ENCODE assay signal across 31 cellular contexts in the genomic region with DNA sequence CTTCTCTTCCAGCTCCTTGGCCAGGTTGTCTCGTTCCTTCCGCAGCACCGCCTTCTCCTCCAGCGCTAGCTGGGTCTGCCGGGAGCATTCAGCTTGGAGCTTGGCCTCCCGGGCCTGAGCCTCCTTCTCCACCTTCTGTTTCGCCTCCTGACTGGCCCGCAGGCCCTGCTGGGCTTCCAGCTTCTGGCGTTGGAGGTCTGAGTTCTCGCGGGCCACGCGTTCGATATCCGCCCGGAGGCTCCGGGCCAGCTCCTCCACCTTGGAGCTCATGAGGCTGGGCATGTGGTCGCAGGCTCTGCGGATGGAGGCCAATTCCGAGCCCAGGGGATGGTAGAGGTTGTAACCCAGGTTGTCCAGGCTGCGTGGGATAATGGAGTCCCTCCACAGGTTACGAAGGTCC. TPM values are rescaled to one million over a fixed set of nuclear protein-coding genes. Genes with fewer than 3 reads are reported as not detected.
DNase-seq lines count a peak whose midpoint lies in the region; ATAC-seq, FAIRE-seq and TF ChIP-seq lines count a peak whose summit lies in the region.
"Had no signal": no experiment of that assay in that cellular context is flagged by ENCODE, and none has a peak within 500 bp of the region (broad histone marks: within the 10 kb centered on the region; RNA-seq: fewer than 3 reads in every experiment).

No MANE protein-coding gene starts in this region.

- no peak overlapping the region for H2AFZ ChIP-seq in H1 (ENCODE audit: low read length)
- no peak overlapping the region for H2AFZ ChIP-seq in neural progenitor cell (replicated peaks)
- H2AFZ ChIP-seq in osteoblast (ENCODE audit: low read length) = no peak overlapping the region
- no peak overlapping the region for H2AFZ ChIP-seq in OCI-LY7 (ENCODE audit: low read length)
- no peak overlapping the region for H2AFZ ChIP-seq in PC-3 (ENCODE audit: low read length)

- POLR2A ChIA-PET in H1 (lab: Charles Lee; ENCODE audit: partially characterized antibody) (interaction anchor here (0.8 to 1.4 kb wide), 3 partner anchors 21 to 26 kb away, joined by 3 to 5 read pairs (median 3); no protein-coding TSS in a partner anchor), OCI-LY7 (lab: Charles Lee) (interaction anchor here (0.6 kb wide), 1 partner anchor 153 kb away, joined by 3 read pairs; no protein-coding TSS in a partner anchor), PC-3 (lab: Charles Lee; ENCODE audit: unreplicated experiment) (no interaction called here)

- no peak overlapping the region for H2BK5ac ChIP-seq in H1 (ENCODE audit: low read depth, low read length)

- H3K4me3 ChIP-seq in H1 (ENCODE audit: extremely low read depth in 1 of 4, insufficient read depth in 2 of 4, low read depth in 3 of 4, low read length in 4 of 4) (no peak overlapping the region), neural progenitor cell (no peak overlapping the region), osteoblast (ENCODE audit: insufficient read depth, low read length) (no peak overlapping the region), OCI-LY7 (ENCODE audit: low read depth, low read length, poor library complexity, severe bottlenecking) (no peak overlapping the region), PC-3 (ENCODE audit: low read length) (no peak overlapping the region)
- H3K4me3 ChIP-seq: BLaER1, GM12878 had no signal

- H4K5ac ChIP-seq in H1 (ENCODE audit: insufficient read length, low read depth, low read length) = no peak overlapping the region

- H3K9ac ChIP-seq in H1 (replicated peaks in 1 of 4; ENCODE audit: extremely low read depth in 1 of 4, low read depth in 3 of 4, low read length in 3 of 4) (no peak overlapping the region), neural progenitor cell (no peak overlapping the region), PC-3 (ENCODE audit: low read length) (no peak overlapping the region)
- H3K9ac ChIP-seq: BLaER1 had no signal

- no peak overlapping the region for H3K18ac ChIP-seq in H1 (ENCODE audit: extremely low read depth, low read length)

- no peaks in the 10 kb centered on the region for H3K9me2 ChIP-seq in OCI-LY7 (ENCODE audit: insufficient read depth, low read length)
- no peaks in the 10 kb centered on the region for H3K9me2 ChIP-seq in PC-3 (replicated peaks; ENCODE audit: low read length)

- TF ChIP-seq EP300 in H1 (IDR thresholded peaks at IDR 0.05; ENCODE audit: borderline replicate concordance in 1 of 2, low read depth in 2 of 2, low read length in 2 of 2) = no peak

- no peak overlapping the region for H3K4ac ChIP-seq in H1 (replicated peaks; ENCODE audit: insufficient read length, low read depth, low read length)

- peaks cover 2% of the 10 kb centered on the region for H3K9me3 Mint-ChIP-seq in neural progenitor cell
- H3K9me3 Mint-ChIP-seq: CD14-positive monocyte; CD4-positive, alpha-beta memory T cell; CD4-positive, CD25-positive, alpha-beta regulatory T cell; CD8-positive, alpha-beta memory T cell had no signal

- no peak for ATAC-seq in PC-3
- ATAC-seq: GM12878 had no signal

- no peaks in the 10 kb centered on the region for H3F3A ChIP-seq in neural progenitor cell (ENCODE audit: low read depth)
- no peaks in the 10 kb centered on the region for H3F3A ChIP-seq in PC-3 (ENCODE audit: low read length, unreplicated experiment)

- H2BK20ac ChIP-seq in H1 (ENCODE audit: low read length) = no peak overlapping the region

- TF ChIP-seq RAD21 in H1 (IDR thresholded peaks at IDR 0.05 in 1 of 2, conservative IDR thresholded peaks at IDR 0.05 in 1 of 2; ENCODE audit: low read depth in 2 of 2, low read length in 2 of 2) = no peak

- 94% methylated on average over 17 of the region's 22 CpGs; no CpG with 5 or more reads in 1 of the 2 experiments for WGBS in H1 (ENCODE audit: extremely low coverage in 1 of 2, insufficient coverage in 1 of 2, insufficient read length in 1 of 2, insufficient replicate concordance in 2 of 2, low coverage in 1 of 2, low lambda C conversion rate in 2 of 2, missing lambda C conversion rate in 1 of 2), 2 experiments

- H2BK12ac ChIP-seq in H1 (ENCODE audit: low read depth, low read length) = peak overlapping the region; percentile 50; the same call in 1 of the 2 replicates

- H4K20me1 ChIP-seq in H1 (replicated peaks in 1 of 2; ENCODE audit: control insufficient read depth in 1 of 2, insufficient read depth in 2 of 2, low read length in 2 of 2) (no peaks in the 10 kb centered on the region), neural progenitor cell (ENCODE audit: low read depth) (no peaks in the 10 kb centered on the region), osteoblast (ENCODE audit: insufficient read depth, low read length) (no peaks in the 10 kb centered on the region), OCI-LY7 (ENCODE audit: insufficient read depth, low read length) (no peaks in the 10 kb centered on the region), PC-3 (ENCODE audit: low read length) (no peaks in the 10 kb centered on the region)
- H4K20me1 ChIP-seq: BLaER1 had no signal

- peak; percentile 11 for DNase-seq in GM12892 (ENCODE audit: insufficient read length)
- no peak for DNase-seq in H1 (ENCODE audit: low read depth in 1 of 2, low spot score in 2 of 2)
- no peak for DNase-seq in neural progenitor cell (ENCODE audit: low spot score)
- peak; percentile 13 for DNase-seq in osteoblast (ENCODE audit: insufficient read length, low spot score, missing footprints)
- no peak for DNase-seq in OCI-LY7 (ENCODE audit: low spot score)
- no peak for DNase-seq in PC-3
- DNase-seq in NCI-H2107 (lab: John Stamatoyannopoulos, UW) = no peak
- DNase-seq: 8988T; ACHN; BE2C; C1 segment of cervical spinal cord; CD4-positive, alpha-beta memory T cell; CD4-positive, CD25-positive, alpha-beta regulatory T cell; CD8-positive, alpha-beta memory T cell; COR-L47; DMS 273 treated with DMSO at 0.1 percent for 48 hours; DMS153; DMS53; DMS79; DND-41; EL; GDM1 had no signal

- no peak overlapping the region for H3K56ac ChIP-seq in H1 (replicated peaks; ENCODE audit: insufficient read length, low read depth, low read length)

- FAIRE-seq in GM12892 (lab: Jason Lieb, UNC) (no peak), H1 (lab: Jason Lieb, UNC) (no peak)
- FAIRE-seq: A204.1, GM12878, GM19239 had no signal

- no peaks in the 10 kb centered on the region for H3K36me3 ChIP-seq in H1 (ENCODE audit: control insufficient read depth in 2 of 4, insufficient read depth in 4 of 4, low read length in 3 of 4)
- no peaks in the 10 kb centered on the region for H3K36me3 ChIP-seq in neural progenitor cell
- no peaks in the 10 kb centered on the region for H3K36me3 ChIP-seq in osteoblast (ENCODE audit: insufficient read depth, low read length)
- no peaks in the 10 kb centered on the region for H3K36me3 ChIP-seq in OCI-LY7 (ENCODE audit: insufficient read depth, low read length)
- no peaks in the 10 kb centered on the region for H3K36me3 ChIP-seq in PC-3 (ENCODE audit: low read depth, low read length)
- H3K36me3 ChIP-seq: BE2C, BLaER1 had no signal

- H3K14ac ChIP-seq in H1 (ENCODE audit: insufficient read length) = no peak overlapping the region

- no peak overlapping the region for H3K4me2 ChIP-seq in H1 (ENCODE audit: insufficient read depth in 1 of 2, low read depth in 2 of 2, low read length in 2 of 2)
- H3K4me2 ChIP-seq in neural progenitor cell = no peak overlapping the region
- no peak overlapping the region for H3K4me2 ChIP-seq in osteoblast (ENCODE audit: insufficient read depth, low read length)
- no peak overlapping the region for H3K4me2 ChIP-seq in OCI-LY7 (ENCODE audit: low read length)
- no peak overlapping the region for H3K4me2 ChIP-seq in PC-3 (ENCODE audit: low read length)
- H3K4me2 ChIP-seq: BLaER1 had no signal

- H4K8ac ChIP-seq in H1 (ENCODE audit: extremely low read depth, insufficient read depth, low read length) = no peak overlapping the region

- H3K9me3 ChIP-seq in H1 (ENCODE audit: insufficient read depth in 2 of 2, low read depth in 1 of 2, low read length in 1 of 2) = no peaks in the 10 kb centered on the region
- H3K9me3 ChIP-seq in neural progenitor cell (ENCODE audit: low read depth) = no peaks in the 10 kb centered on the region
- no peaks in the 10 kb centered on the region for H3K9me3 ChIP-seq in osteoblast (ENCODE audit: low read depth, low read length)
- no peaks in the 10 kb centered on the region for H3K9me3 ChIP-seq in OCI-LY7 (ENCODE audit: low read length)
- H3K9me3 ChIP-seq in PC-3 (ENCODE audit: low read length) = no peaks in the 10 kb centered on the region
- H3K9me3 ChIP-seq: BE2C, BLaER1 had no signal

- H3K27ac ChIP-seq in H1 (ENCODE audit: low read depth, low read length) (no peak overlapping the region), neural progenitor cell (no peak overlapping the region), osteoblast (ENCODE audit: low read depth, low read length) (no peak overlapping the region), OCI-LY7 (ENCODE audit: low read depth, low read length, poor library complexity, severe bottlenecking) (no peak overlapping the region), PC-3 (ENCODE audit: low read length) (no peak overlapping the region)
- H3K27ac ChIP-seq: BLaER1 had no signal

- H3K4me1 ChIP-seq in H1 (replicated peaks in 1 of 4; ENCODE audit: control insufficient read depth in 3 of 4, insufficient read depth in 4 of 4, low read length in 3 of 4) (no peaks in the 10 kb centered on the region), neural progenitor cell (no peaks in the 10 kb centered on the region), osteoblast (ENCODE audit: insufficient read depth, low read length) (no peaks in the 10 kb centered on the region), OCI-LY7 (ENCODE audit: insufficient read depth, low read length, poor library complexity, severe bottlenecking) (peaks cover 21% of the 10 kb centered on the region), PC-3 (ENCODE audit: insufficient read depth, low read length) (no peaks in the 10 kb centered on the region)
- H3K4me1 ChIP-seq: BE2C had no signal

- no peaks in the 10 kb centered on the region for H3K4me1 Mint-ChIP-seq in neural progenitor cell
- H3K4me1 Mint-ChIP-seq: CD4-positive, alpha-beta memory T cell had no signal

- no peaks in the 10 kb centered on the region for H3K27me3 ChIP-seq in H1 (replicated peaks in 1 of 4; ENCODE audit: control insufficient read depth in 3 of 4, extremely low read depth in 1 of 4, insufficient read depth in 3 of 4, low read length in 3 of 4)
- no peaks in the 10 kb centered on the region for H3K27me3 ChIP-seq in neural progenitor cell
- H3K27me3 ChIP-seq in osteoblast (ENCODE audit: insufficient read depth, low read length) = no peaks in the 10 kb centered on the region
- no peaks in the 10 kb centered on the region for H3K27me3 ChIP-seq in PC-3 (ENCODE audit: low read length)
- H3K27me3 ChIP-seq: BE2C, BLaER1 had no signal

- CTCF ChIA-PET in H1 (lab: Charles Lee; ENCODE audit: partially characterized antibody) = interaction anchor here (0.9 to 6.2 kb wide), 8 partner anchors 9 to 29 kb away, joined by 3 to 41 read pairs (median 8); partner anchors contain the start of genes CCDC194 and PLVAP
- CTCF ChIA-PET in OCI-LY7 (lab: Charles Lee; ENCODE audit: unreplicated experiment) = no interaction called here
- CTCF ChIA-PET in PC-3 (lab: Charles Lee) = no interaction called here

- H3K23me2 ChIP-seq in H1 (ENCODE audit: low read depth, low read length) = peaks cover 2% of the 10 kb centered on the region; the same call in 1 of the 2 replicates

- H2AK5ac ChIP-seq in H1 (ENCODE audit: low read depth, low read length) = no peak overlapping the region

- 0 out of 2 replicates have a peak overlapping the region, but pooled peaks have one; percentile 31 for H2BK15ac ChIP-seq in H1 (ENCODE audit: low read length)

- intact Hi-C loops in OCI-LY7 (cut with micrococcal nuclease; ENCODE audit: unreplicated experiment) (no loop called here), PC-3 (cut with micrococcal nuclease) (no loop called here)

- H3K27me3 Mint-ChIP-seq in neural progenitor cell (ENCODE audit: insufficient read depth, low read depth) = peaks cover 12% of the 10 kb centered on the region

- H3K4me3 Mint-ChIP-seq in neural progenitor cell = no peak overlapping the region
- H3K4me3 Mint-ChIP-seq: CD4-positive, alpha-beta memory T cell; CD4-positive, CD25-positive, alpha-beta regulatory T cell; CD8-positive, alpha-beta memory T cell had no signal

- no TSS peak for BruUV-seq in OCI-LY7 (replicated peaks; lab: Mats Ljungman, UMichigan)
- BruUV-seq in PC-3 (replicated peaks; lab: Mats Ljungman, UMichigan) = no TSS peak

- H4K91ac ChIP-seq in H1 (replicated peaks; ENCODE audit: insufficient read length, low read length) = no peak overlapping the region

- H3K79me2 ChIP-seq in H1 (ENCODE audit: control insufficient read depth in 1 of 2, insufficient read depth in 2 of 2, low read length in 2 of 2) = no peaks in the 10 kb centered on the region
- H3K79me2 ChIP-seq in neural progenitor cell (ENCODE audit: low read depth) = no peaks in the 10 kb centered on the region
- H3K79me2 ChIP-seq in osteoblast (ENCODE audit: insufficient read depth, low read length) = no peaks in the 10 kb centered on the region
- H3K79me2 ChIP-seq in OCI-LY7 (ENCODE audit: insufficient read depth, low read depth, low read length) = no peaks in the 10 kb centered on the region
- H3K79me2 ChIP-seq in PC-3 (ENCODE audit: low read length) = no peaks in the 10 kb centered on the region

- H3K79me1 ChIP-seq in H1 (ENCODE audit: low read depth, low read length) = no peaks in the 10 kb centered on the region

- no peak overlapping the region for H3K23ac ChIP-seq in H1 (ENCODE audit: insufficient read length)

- TF ChIP-seq POLR2A in GM12892 (IDR thresholded peaks at IDR 0.05; ENCODE audit: low read depth, low read length) (no peak), H1 (IDR thresholded peaks at IDR 0.05; ENCODE audit: control extremely low read depth in 1 of 2, low read depth in 2 of 2, low read length in 2 of 2) (no peak)

- peak overlapping the region; percentile 27 for H3K27ac Mint-ChIP-seq in neural progenitor cell
- H3K27ac Mint-ChIP-seq: CD14-positive monocyte; CD4-positive, CD25-positive, alpha-beta regulatory T cell; CD8-positive, alpha-beta memory T cell had no signal

- TF ChIP-seq CTCF in H1 (IDR thresholded peaks at IDR 0.05; ENCODE audit: control extremely low read depth in 1 of 3, insufficient read depth in 1 of 3, low read depth in 1 of 3, low read length in 3 of 3) (no peak), neural progenitor cell (IDR thresholded peaks at IDR 0.05) (no peak), osteoblast (IDR thresholded peaks at IDR 0.05; ENCODE audit: extremely low read depth, low read depth, low read length) (no peak), OCI-LY7 (conservative IDR thresholded peaks at IDR 0.05; ENCODE audit: low read length) (no peak), PC-3 (conservative IDR thresholded peaks at IDR 0.05; ENCODE audit: low read depth, low read length) (no peak)

- H3K36me3 Mint-ChIP-seq in neural progenitor cell = no peaks in the 10 kb centered on the region
- H3K36me3 Mint-ChIP-seq: CD14-positive monocyte; CD4-positive, alpha-beta memory T cell; CD4-positive, CD25-positive, alpha-beta regulatory T cell; CD8-positive, alpha-beta memory T cell had no signal

- H2BK120ac ChIP-seq in H1 (replicated peaks; ENCODE audit: low read depth, low read length) = no peak overlapping the region

RNA-seq across cellular contexts. Expression of gene PLVAP, which starts 11.8 kb away (rescaled TPM):
- 0.15 TPM for polyA plus RNA-seq in GM12892 (2012; ENCODE audit: missing spikeins)
- total RNA-seq in H1 (2021; fragmentation: NEBNext Ultra II Directional; extraction: Animal tissue kit (Norgen Biotek cat#: 25700)) = 0.27 TPM in 1 of 2 replicates, not detected in the other
- 0.32 and 0.35 TPM in 2 replicates for polyA plus RNA-seq in H1 (2011; rRNA removed)
- polyA plus RNA-seq in H1 (2011; cell fraction: cytosol; rRNA removed) = 0.10 TPM
- 0.53 TPM for polyA plus RNA-seq in H1 (2011; cell fraction: nucleus; rRNA removed)
- 0.12 to 1.2 TPM (median 0.67 TPM) in 4 replicates for polyA plus RNA-seq in H1 (2012, experiment 1 of 2)
- 0.41 TPM for polyA plus RNA-seq in H1 (2012, experiment 2 of 2)
- 0.08 TPM for polyA plus RNA-seq in H1 (2013, experiment 1 of 2)
- polyA plus RNA-seq in H1 (2013, experiment 2 of 2) = 0.06 TPM
- polyA minus RNA-seq in H1 (2011; rRNA and poly(A)+ RNA removed) = not detected in 2 replicates
- not detected for polyA minus RNA-seq in H1 (2011; cell fraction: cytosol; rRNA and poly(A)+ RNA removed)
- not detected for polyA minus RNA-seq in H1 (2011; cell fraction: nucleus; rRNA and poly(A)+ RNA removed)
- 0.11 and 0.37 TPM in 2 replicates for total RNA-seq in neural progenitor cell (ENCODE audit: low replicate concordance)
- total RNA-seq in osteoblast = not detected in 2 replicates
- total RNA-seq in OCI-LY7 (2014; rRNA removed; shearing (Covaris generic)) = 0.16 and 0.28 TPM in 2 replicates
- 0.31 and 1.5 TPM in 2 replicates for total RNA-seq in OCI-LY7 (2022)
- total RNA-seq in PC-3 (2014; rRNA removed) = not detected in 2 replicates
- total RNA-seq: CD4-positive, CD25-positive, alpha-beta regulatory T cell; CD8-positive, alpha-beta memory T cell; Daoy; G401 had no signal
- polyA plus RNA-seq: AG04450; CD4-positive, alpha-beta memory T cell; CD4-positive, CD25-positive, alpha-beta regulatory T cell; CD8-positive, alpha-beta memory T cell had no signal

RNA-seq across cellular contexts. Expression of gene GTPBP3, which starts 28.0 kb away (rescaled TPM):
- polyA plus RNA-seq in GM12892 (2012; ENCODE audit: missing spikeins) = 14.7 TPM
- total RNA-seq in H1 (2021; fragmentation: NEBNext Ultra II Directional; extraction: Animal tissue kit (Norgen Biotek cat#: 25700)) = 52.7 and 56.0 TPM in 2 replicates
- polyA plus RNA-seq in H1 (2011; rRNA removed) = 30.4 and 50.7 TPM in 2 replicates
- polyA plus RNA-seq in H1 (2011; cell fraction: cytosol; rRNA removed) = 37.3 TPM
- polyA plus RNA-seq in H1 (2011; cell fraction: nucleus; rRNA removed) = 94.2 TPM
- 41.3 to 58.3 TPM (median 52.0 TPM) in 4 replicates for polyA plus RNA-seq in H1 (2012, experiment 1 of 2)
- polyA plus RNA-seq in H1 (2012, experiment 2 of 2) = 35.5 TPM
- polyA plus RNA-seq in H1 (2013, experiment 1 of 2) = 25.7 TPM
- polyA plus RNA-seq in H1 (2013, experiment 2 of 2) = 24.6 TPM
- polyA minus RNA-seq in H1 (2011; rRNA and poly(A)+ RNA removed) = 11.5 and 15.3 TPM in 2 replicates
- polyA minus RNA-seq in H1 (2011; cell fraction: cytosol; rRNA and poly(A)+ RNA removed) = 29.7 TPM
- 59.7 TPM for polyA minus RNA-seq in H1 (2011; cell fraction: nucleus; rRNA and poly(A)+ RNA removed)
- total RNA-seq in neural progenitor cell (ENCODE audit: low replicate concordance) (13.2 and 47.6 TPM in 2 replicates), osteoblast (10.9 and 14.7 TPM in 2 replicates), OCI-LY7 (2022) (104 and 113 TPM in 2 replicates), PC-3 (2014; rRNA removed) (86.0 and 109 TPM in 2 replicates)
- total RNA-seq in OCI-LY7 (2014; rRNA removed; shearing (Covaris generic)) = 83.2 and 103 TPM in 2 replicates

RNA-seq across cellular contexts. Expression of gene CCDC194, which starts 28.6 kb away (rescaled TPM):
- polyA plus RNA-seq in GM12892 (2012; ENCODE audit: missing spikeins) = 1.6 TPM
- total RNA-seq in H1 (2021; fragmentation: NEBNext Ultra II Directional; extraction: Animal tissue kit (Norgen Biotek cat#: 25700)) = not detected in 2 replicates
- 0.33 and 0.74 TPM in 2 replicates for polyA plus RNA-seq in H1 (2011; rRNA removed)
- polyA plus RNA-seq in H1 (2011; cell fraction: cytosol; rRNA removed) = 0.54 TPM
- polyA plus RNA-seq in H1 (2011; cell fraction: nucleus; rRNA removed) = 1.4 TPM
- 0.20 to 0.72 TPM (median 0.42 TPM) in 3 of 4 replicates, not detected in the other for polyA plus RNA-seq in H1 (2012, experiment 1 of 2)
- not detected for polyA plus RNA-seq in H1 (2012, experiment 2 of 2)
- polyA plus RNA-seq in H1 (2013, experiment 1 of 2) = 0.18 TPM
- polyA plus RNA-seq in H1 (2013, experiment 2 of 2) = 0.17 TPM
- 0.22 and 0.54 TPM in 2 replicates for polyA minus RNA-seq in H1 (2011; rRNA and poly(A)+ RNA removed)
- polyA minus RNA-seq in H1 (2011; cell fraction: cytosol; rRNA and poly(A)+ RNA removed) = not detected
- polyA minus RNA-seq in H1 (2011; cell fraction: nucleus; rRNA and poly(A)+ RNA removed) = 1.4 TPM
- total RNA-seq in neural progenitor cell (ENCODE audit: low replicate concordance) (0.56 and 1.1 TPM in 2 replicates), osteoblast (not detected in 2 replicates), OCI-LY7 (2022) (8.5 and 8.8 TPM in 2 replicates), PC-3 (2014; rRNA removed) (not detected in 2 replicates)
- total RNA-seq in OCI-LY7 (2014; rRNA removed; shearing (Covaris generic)) = 2.4 and 2.9 TPM in 2 replicates
- total RNA-seq: A673 had no signal
- polyA plus RNA-seq: AG04450; CD14-positive monocyte; CD4-positive, alpha-beta memory T cell; CD4-positive, CD25-positive, alpha-beta regulatory T cell; CD8-positive, alpha-beta memory T cell had no signal

RNA-seq across cellular contexts. Expression of gene ANO8, which starts 30.7 kb away (rescaled TPM):
- 0.93 TPM for polyA plus RNA-seq in GM12892 (2012; ENCODE audit: missing spikeins)
- 20.7 and 21.4 TPM in 2 replicates for total RNA-seq in H1 (2021; fragmentation: NEBNext Ultra II Directional; extraction: Animal tissue kit (Norgen Biotek cat#: 25700))
- polyA plus RNA-seq in H1 (2011; rRNA removed) = 9.5 and 17.3 TPM in 2 replicates
- polyA plus RNA-seq in H1 (2011; cell fraction: cytosol; rRNA removed) = 12.3 TPM
- polyA plus RNA-seq in H1 (2011; cell fraction: nucleus; rRNA removed) = 132 TPM
- polyA plus RNA-seq in H1 (2012, experiment 1 of 2) = 12.0 to 21.7 TPM (median 19.9 TPM) in 4 replicates
- 6.5 TPM for polyA plus RNA-seq in H1 (2012, experiment 2 of 2)
- 10.9 TPM for polyA plus RNA-seq in H1 (2013, experiment 1 of 2)
- polyA plus RNA-seq in H1 (2013, experiment 2 of 2) = 9.5 TPM
- polyA minus RNA-seq in H1 (2011; rRNA and poly(A)+ RNA removed) = 5.0 and 5.9 TPM in 2 replicates
- 7.3 TPM for polyA minus RNA-seq in H1 (2011; cell fraction: cytosol; rRNA and poly(A)+ RNA removed)
- polyA minus RNA-seq in H1 (2011; cell fraction: nucleus; rRNA and poly(A)+ RNA removed) = 23.4 TPM
- total RNA-seq in neural progenitor cell (ENCODE audit: low replicate concordance) (11.4 and 25.0 TPM in 2 replicates), osteoblast (5.1 and 7.4 TPM in 2 replicates), OCI-LY7 (2022) (12.8 and 13.5 TPM in 2 replicates), PC-3 (2014; rRNA removed) (12.1 and 15.4 TPM in 2 replicates)
- total RNA-seq in OCI-LY7 (2014; rRNA removed; shearing (Covaris generic)) = 4.3 and 5.9 TPM in 2 replicates

RNA-seq across cellular contexts. Expression of gene BST2, which starts 40.1 kb away (rescaled TPM):
- 266 TPM for polyA plus RNA-seq in GM12892 (2012; ENCODE audit: missing spikeins)
- total RNA-seq in H1 (2021; fragmentation: NEBNext Ultra II Directional; extraction: Animal tissue kit (Norgen Biotek cat#: 25700)) = 16.8 and 18.1 TPM in 2 replicates
- 72.8 and 117 TPM in 2 replicates for polyA plus RNA-seq in H1 (2011; rRNA removed)
- 114 TPM for polyA plus RNA-seq in H1 (2011; cell fraction: cytosol; rRNA removed)
- polyA plus RNA-seq in H1 (2011; cell fraction: nucleus; rRNA removed) = 72.3 TPM
- polyA plus RNA-seq in H1 (2012, experiment 1 of 2) = 50.2 to 77.7 TPM (median 65.9 TPM) in 4 replicates
- polyA plus RNA-seq in H1 (2012, experiment 2 of 2) = 123 TPM
- polyA plus RNA-seq in H1 (2013, experiment 1 of 2) = 23.1 TPM
- 28.3 TPM for polyA plus RNA-seq in H1 (2013, experiment 2 of 2)
- 29.3 and 39.6 TPM in 2 replicates for polyA minus RNA-seq in H1 (2011; rRNA and poly(A)+ RNA removed)
- polyA minus RNA-seq in H1 (2011; cell fraction: cytosol; rRNA and poly(A)+ RNA removed) = 22.9 TPM
- 25.5 TPM for polyA minus RNA-seq in H1 (2011; cell fraction: nucleus; rRNA and poly(A)+ RNA removed)
- 44.8 and 65.5 TPM in 2 replicates for total RNA-seq in neural progenitor cell (ENCODE audit: low replicate concordance)
- 10.1 and 13.8 TPM in 2 replicates for total RNA-seq in osteoblast
- 101 and 134 TPM in 2 replicates for total RNA-seq in OCI-LY7 (2014; rRNA removed; shearing (Covaris generic))
- total RNA-seq in OCI-LY7 (2022) = 114 and 146 TPM in 2 replicates
- 0.84 and 1.3 TPM in 2 replicates for total RNA-seq in PC-3 (2014; rRNA removed)

Comparison
In these comparisons a context has a peak if more than half of its experiments do, and no peak if none do; other contexts are left out.
1. DNase-seq: peak in GM12892 (single experiment) and osteoblast (single experiment); none in H1 (0 of 2), neural progenitor cell (single experiment), OCI-LY7 (single experiment), PC-3 (single experiment) and NCI-H2107 (single experiment).